In genomic region chr6:52664185-52664990, GRCh38 we compare ENCODE assay signal across 1 cellular context.
TF ChIP-seq lines count a peak whose summit lies in the region.

No MANE protein-coding gene starts in this region.

TF ChIP-seq in K562, 482 proteins besides CTCF, POLR2A, EP300 and RAD21 (continued from another document and continues in another):
- TF ChIP-seq ZNF280A (IDR thresholded peaks at IDR 0.05; ENCODE audit: low read depth, partially characterized antibody) (no peak), SRSF3 (IDR thresholded peaks at IDR 0.05; ENCODE audit: insufficient read depth, low read length) (no peak), ARID3A (IDR thresholded peaks at IDR 0.05; ENCODE audit: borderline replicate concordance, low read depth, low read length) (no peak), KAT2B (IDR thresholded peaks at IDR 0.05; ENCODE audit: low read depth, low read length) (no peak), CBX2 (IDR thresholded peaks at IDR 0.05; ENCODE audit: insufficient read depth, low read length, poor library complexity, severe bottlenecking) (no peak), JUNB (CRISPR knock-in tag; conservative IDR thresholded peaks at IDR 0.05) (no peak), ADNP (tag; IDR thresholded peaks at IDR 0.05) (no peak), MCM7 (IDR thresholded peaks at IDR 0.05) (no peak), DLX4 (CRISPR knock-in tag; IDR thresholded peaks at IDR 0.05) (no peak), YBX1 (IDR thresholded peaks at IDR 0.05) (no peak), ESRRA (IDR thresholded peaks at IDR 0.05; ENCODE audit: borderline replicate concordance, low read depth) (0 out of 2 replicates have a peak, but pooled peaks have one; percentile 16), HEY1 (CRISPR knock-in tag; IDR thresholded peaks at IDR 0.05; ENCODE audit: borderline replicate concordance) (no peak), NFXL1 (CRISPR knock-in tag; IDR thresholded peaks at IDR 0.05) (no peak), ZBTB7A (IDR thresholded peaks at IDR 0.05; ENCODE audit: borderline replicate concordance, control insufficient read depth, low read depth, low read length) (peak; percentile 98), ZBTB40 (IDR thresholded peaks at IDR 0.05) (0 out of 2 replicates have a peak, but pooled peaks have one; percentile 10), ZBTB40 (CRISPR knock-in tag; IDR thresholded peaks at IDR 0.05) (no peak), POLR2H (tag; IDR thresholded peaks at IDR 0.05; ENCODE audit: low read depth) (peak; percentile 94), SP1 (CRISPR knock-in tag; IDR thresholded peaks at IDR 0.05) (no peak), ZBTB33 (CRISPR knock-in tag; IDR thresholded peaks at IDR 0.05) (peak; percentile 30; the same call in 1 of the 2 replicates), DPF2 (IDR thresholded peaks at IDR 0.05) (0 out of 2 replicates have a peak, but pooled peaks have one; percentile 2), MEF2A (IDR thresholded peaks at IDR 0.05; ENCODE audit: control insufficient read depth, low read depth, low read length) (no peak), FOS (IDR thresholded peaks at IDR 0.05; ENCODE audit: extremely low read depth, insufficient read length) (peak; percentile 89), SLC30A9 (CRISPR knock-in tag; IDR thresholded peaks at IDR 0.05) (no peak), HMBOX1 (IDR thresholded peaks at IDR 0.05) (no peak), PHB2 (IDR thresholded peaks at IDR 0.05; ENCODE audit: low read depth) (no peak), ZNF165 (CRISPR knock-in tag; IDR thresholded peaks at IDR 0.05; ENCODE audit: borderline replicate concordance) (no peak), SFPQ (IDR thresholded peaks at IDR 0.05; ENCODE audit: low read depth, low read length) (no peak), THRA (IDR thresholded peaks at IDR 0.05) (no peak), GATAD2B (IDR thresholded peaks at IDR 0.05; ENCODE audit: borderline replicate concordance) (no peak), MED1 (CRISPR knock-in tag; IDR thresholded peaks at IDR 0.05; ENCODE audit: borderline replicate concordance) (no peak), YY1 (IDR thresholded peaks at IDR 0.05; ENCODE audit: borderline replicate concordance in 1 of 3, control insufficient read depth in 1 of 3, extremely low read depth in 1 of 3, insufficient read depth in 3 of 3, insufficient read length in 1 of 3, insufficient replicate concordance in 2 of 3, low read depth in 1 of 3, low read length in 2 of 3) (peak in 1 of 3 experiments; percentile 50), HNRNPL (IDR thresholded peaks at IDR 0.05; ENCODE audit: low read depth, low read length) (no peak), UBTF (IDR thresholded peaks at IDR 0.05; ENCODE audit: borderline replicate concordance in 1 of 2, low read depth in 2 of 2, low read length in 2 of 2) (peak; percentile 9 to 71; a peak in 2 of 4 replicates), ZNF589 (CRISPR knock-in tag; IDR thresholded peaks at IDR 0.05; ENCODE audit: low read depth) (no peak), KLF10 (CRISPR knock-in tag; IDR thresholded peaks at IDR 0.05) (no peak), TAF7 (tag; IDR thresholded peaks at IDR 0.05) (no peak), HMG20B (CRISPR knock-in tag; IDR thresholded peaks at IDR 0.05) (no peak), ZNF23 (CRISPR knock-in tag; IDR thresholded peaks at IDR 0.05) (no peak), ZZZ3 (IDR thresholded peaks at IDR 0.05) (no peak), ZNF324 (CRISPR knock-in tag; IDR thresholded peaks at IDR 0.05) (no peak)
